22 cellular contexts compared by ENCODE assay signal in the genomic region with DNA sequence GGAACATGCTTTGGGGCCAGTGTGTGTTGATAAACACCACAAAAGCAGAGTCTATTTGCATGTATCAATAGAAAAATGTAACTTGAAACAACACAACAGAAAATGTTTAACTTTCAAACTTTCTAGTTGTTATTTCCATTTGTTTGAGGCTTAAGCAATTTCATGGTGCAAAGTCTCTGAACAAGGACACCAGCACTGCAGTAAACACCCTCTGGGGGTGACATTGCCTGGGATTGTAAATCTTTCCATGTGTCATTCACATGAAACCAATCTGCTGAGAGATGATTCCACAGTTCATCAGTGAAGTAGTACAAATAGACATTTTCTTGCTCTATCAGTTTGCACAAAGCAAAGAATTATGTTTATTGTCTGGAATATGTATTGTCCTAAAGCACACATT.
DNase-seq lines count a peak whose midpoint lies in the region; ATAC-seq and TF ChIP-seq lines count a peak whose summit lies in the region.
"Had no signal": no experiment of that assay in that cellular context is flagged by ENCODE, and none has a peak within 500 bp of the region (broad histone marks: within the 10 kb centered on the region; RNA-seq: fewer than 3 reads in every experiment).

No MANE protein-coding gene starts in this region.

- H3K27me3 ChIP-seq in hepatocyte = no peaks in the 10 kb centered on the region
- H3K27me3 ChIP-seq: MG63 had no signal

- no peaks in the 10 kb centered on the region for H3K36me3 ChIP-seq in hepatocyte (replicated peaks; ENCODE audit: insufficient read depth, low read depth)
- H3K36me3 ChIP-seq: MG63 had no signal

- H3K79me2 ChIP-seq in hepatocyte = no peaks in the 10 kb centered on the region

- H3K4me1 Mint-ChIP-seq in HFFc6 (ENCODE audit: low read depth) = peaks cover 56% of the 10 kb centered on the region
- H3K4me1 Mint-ChIP-seq: CD4-positive, CD25-positive, alpha-beta regulatory T cell had no signal

- H4K20me1 ChIP-seq in hepatocyte (ENCODE audit: insufficient read depth, poor library complexity, severe bottlenecking) = no peaks in the 10 kb centered on the region

- no peak for ATAC-seq in HG03571 (IDR thresholded peaks at IDR 0.05; ENCODE audit: unreplicated experiment)
- ATAC-seq: GM23338, SK-N-SH treated with all-trans-retinoic acid at 6 μM for 48 hours had no signal

- H3K9me2 ChIP-seq in hepatocyte (replicated peaks; ENCODE audit: insufficient read depth) = no peaks in the 10 kb centered on the region

- H3K36me3 Mint-ChIP-seq in HFFc6 (ENCODE audit: low read depth) = peaks cover 13% of the 10 kb centered on the region
- H3K36me3 Mint-ChIP-seq: CD4-positive, CD25-positive, alpha-beta regulatory T cell had no signal

- H3K4me3 Mint-ChIP-seq in HFFc6 = no peak overlapping the region
- H3K4me3 Mint-ChIP-seq: CD4-positive, CD25-positive, alpha-beta regulatory T cell; GM23338 had no signal

- H3K27ac Mint-ChIP-seq in HFFc6 = no peak overlapping the region
- H3K27ac Mint-ChIP-seq: GM23338 had no signal

- no peaks in the 10 kb centered on the region for H3K9me3 ChIP-seq in hepatocyte (ENCODE audit: low read depth)
- H3K9me3 ChIP-seq: MG63 had no signal

- H3K27me3 Mint-ChIP-seq in HFFc6 (ENCODE audit: insufficient read depth) = no peaks in the 10 kb centered on the region

- H3K4me3 ChIP-seq in hepatocyte = no peak overlapping the region
- H3K4me3 ChIP-seq: GM23338, MG63 had no signal

- H3K27ac ChIP-seq in hepatocyte = no peak overlapping the region
- H3K27ac ChIP-seq: HL-60 had no signal

- no peaks in the 10 kb centered on the region for H3K9me3 Mint-ChIP-seq in HFFc6
- H3K9me3 Mint-ChIP-seq: CD4-positive, CD25-positive, alpha-beta regulatory T cell; GM23338 had no signal

- peak; percentile 11 for DNase-seq in NCI-H2171 treated with DMSO at 0.1 percent for 48 hours (lab: John Stamatoyannopoulos, UW)
- no peak for DNase-seq in NCI-H2171 (lab: John Stamatoyannopoulos, UW)
- peak; percentile 16 for DNase-seq in SW480 (ENCODE audit: low spot score)
- peak; percentile 41 for DNase-seq in hepatocyte (ENCODE audit: low spot score)
- peak; percentile 1 for DNase-seq in renal cortical epithelial cell (ENCODE audit: low read depth)
- no peak for DNase-seq in HFFc6
- DNase-seq in cerebellum (ENCODE audit: low spot score) = no peak
- DNase-seq: AML-193; CD4-positive, CD25-positive, alpha-beta regulatory T cell; DMS79 treated with DMSO at 0.1 percent for 48 hours; GDM1; KG1; MG63; NCI-H1092 treated with DMSO at 0.1 percent for 48 hours; NCI-H2029; NCI-H2227 treated with DMSO at 0.1 percent for 48 hours; NCI-H524 treated with DMSO at 0.1 percent for 48 hours; Right ventricle myocardium superior had no signal

- no peaks in the 10 kb centered on the region for H3K4me1 ChIP-seq in hepatocyte (ENCODE audit: insufficient read depth)

- TF ChIP-seq CTCF in hepatocyte (IDR thresholded peaks at IDR 0.05; ENCODE audit: poor library complexity) = no peak
- TF ChIP-seq CTCF in HFFc6 (IDR thresholded peaks at IDR 0.05) = no peak

- H2AFZ ChIP-seq in hepatocyte = no peak overlapping the region
- H2AFZ ChIP-seq: GM23338 had no signal

- no peak overlapping the region for H3K4me2 ChIP-seq in hepatocyte
- H3K4me2 ChIP-seq: GM23338 had no signal

Comparison
In these comparisons a context has a peak if more than half of its experiments do, and no peak if none do; other contexts are left out.
1. DNase-seq: peak in NCI-H2171 treated with DMSO at 0.1 percent for 48 hours (single experiment), SW480 (single experiment), hepatocyte (single experiment) and renal cortical epithelial cell (single experiment); none in NCI-H2171 (single experiment), HFFc6 (single experiment) and cerebellum (single experiment).